In the genomic region with DNA sequence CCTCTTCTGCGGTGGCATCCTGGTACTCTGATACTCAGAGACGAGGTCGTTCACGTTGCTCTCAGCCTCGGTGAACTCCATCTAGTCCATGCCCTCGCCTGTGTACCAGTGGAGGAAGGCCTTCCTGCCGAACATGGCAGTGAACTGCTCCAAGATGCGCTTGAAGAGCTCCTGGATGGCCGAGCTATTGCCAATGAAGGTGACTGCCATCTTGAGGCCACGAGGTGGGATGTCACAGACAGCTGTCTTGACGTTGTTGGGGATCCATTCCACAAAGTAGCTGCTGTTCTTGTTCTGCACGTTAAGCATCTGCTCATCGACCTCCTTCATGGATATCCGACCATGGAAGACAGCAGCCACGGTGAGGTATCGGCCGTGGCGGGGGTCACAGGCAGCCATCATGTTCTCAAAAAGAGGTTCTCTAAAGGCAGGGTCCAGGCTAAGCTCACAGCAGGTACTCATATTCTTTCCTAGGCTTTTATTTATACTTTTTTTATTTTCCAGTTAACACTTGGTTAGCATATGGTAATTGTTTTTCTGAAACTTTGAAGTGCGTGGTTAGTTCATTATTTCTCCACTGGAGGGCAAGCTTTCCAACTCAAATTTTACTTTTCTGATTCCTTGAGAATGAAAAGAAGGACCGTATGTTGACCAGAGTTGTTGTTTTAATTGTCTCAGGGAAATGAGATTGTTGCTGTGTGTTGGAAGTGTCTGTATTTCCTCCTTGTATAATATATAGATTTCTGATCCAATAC, we compare ENCODE assay signal across 9 cellular contexts.
DNase-seq lines count a peak whose midpoint lies in the region; ATAC-seq and TF ChIP-seq lines count a peak whose summit lies in the region.
"Had no signal": no experiment of that assay in that cellular context is flagged by ENCODE, and none has a peak within 500 bp of the region (broad histone marks: within the 10 kb centered on the region; RNA-seq: fewer than 3 reads in every experiment).

No MANE protein-coding gene starts in this region.

- H3K4me1 Mint-ChIP-seq in chondrocyte (ENCODE audit: low read depth) (peaks cover 7% of the 10 kb centered on the region), nephron (no peaks in the 10 kb centered on the region)
- H3K4me1 Mint-ChIP-seq in activated CD4-positive, alpha-beta memory T cell treated with anti-CD3 and anti-CD28 coated beads, Interleukin-2, amount 10 ng/mL, durations not matched to agents 7 days and 5 days, result peaks cover 3% of the 10 kb centered on the region

- ATAC-seq in GM18870 (IDR thresholded peaks at IDR 0.05; ENCODE audit: unreplicated experiment), result no peak
- ATAC-seq: effector memory CD8-positive, alpha-beta T cell had no signal

- TF ChIP-seq CTCF in LNCaP clone FGC (IDR thresholded peaks at IDR 0.05; ENCODE audit: control insufficient read depth, extremely low read depth, insufficient read depth), result peak; percentile 40
- peak; percentile 82 for TF ChIP-seq CTCF in chondrocyte (IDR thresholded peaks at IDR 0.05)
- TF ChIP-seq CTCF in nephron (IDR thresholded peaks at IDR 0.05; ENCODE audit: unreplicated experiment in 3 of 3), result peak; percentile 28 to 53 (median 45)

- H3K36me3 Mint-ChIP-seq in chondrocyte (ENCODE audit: low read depth) (no peaks in the 10 kb centered on the region), nephron (ENCODE audit: low read depth) (no peaks in the 10 kb centered on the region)
- no peaks in the 10 kb centered on the region for H3K36me3 Mint-ChIP-seq in activated CD4-positive, alpha-beta memory T cell treated with anti-CD3 and anti-CD28 coated beads, Interleukin-2, amount 10 ng/mL, durations not matched to agents 7 days and 5 days (ENCODE audit: low read depth)

- H3K27ac Mint-ChIP-seq in chondrocyte (ENCODE audit: unreplicated experiment) (no peak overlapping the region), nephron (no peak overlapping the region)
- H3K27ac Mint-ChIP-seq in activated CD4-positive, alpha-beta memory T cell treated with anti-CD3 and anti-CD28 coated beads, Interleukin-2, amount 10 ng/mL, durations not matched to agents 7 days and 5 days, result no peak overlapping the region
- H3K27ac Mint-ChIP-seq: effector memory CD8-positive, alpha-beta T cell had no signal

- H3K4me3 ChIP-seq in LNCaP clone FGC (ENCODE audit: low read depth, low read length), result no peak overlapping the region

- POLR2A ChIA-PET in activated CD4-positive, alpha-beta memory T cell treated with anti-CD3 and anti-CD28 coated beads, Interleukin-2, amount 10 ng/mL, durations not matched to agents 7 days and 5 days (lab: Charles Lee), result no interaction called here

- CTCF ChIA-PET in activated CD4-positive, alpha-beta memory T cell treated with anti-CD3 and anti-CD28 coated beads, Interleukin-2, amount 10 ng/mL, durations not matched to agents 7 days and 5 days (lab: Charles Lee), result interaction anchor here (0.7 to 2.1 kb wide), 5 partner anchors 13 to 268 kb away, joined by 3 to 6 read pairs (median 5); no protein-coding TSS in a partner anchor

- peak; percentile 19 for DNase-seq in EL
- DNase-seq in LNCaP clone FGC (ENCODE audit: low read depth), result no peak
- no peak for DNase-seq in chondrocyte (ENCODE audit: low spot score)
- DNase-seq in activated CD4-positive, CD25-positive, alpha-beta regulatory T cell (lab: John Stamatoyannopoulos, UW), result no peak
- no peak for DNase-seq in activated CD4-positive, alpha-beta memory T cell treated with anti-CD3 and anti-CD28 coated beads, Interleukin-2, amount 10 ng/mL, durations not matched to agents 7 days and 5 days
- DNase-seq in NCI-H1930 (lab: John Stamatoyannopoulos, UW), result no peak
- DNase-seq: effector memory CD8-positive, alpha-beta T cell had no signal

- no peak overlapping the region for H3K4me3 Mint-ChIP-seq in chondrocyte (ENCODE audit: unreplicated experiment)
- H3K4me3 Mint-ChIP-seq in nephron, result no peak overlapping the region
- H3K4me3 Mint-ChIP-seq in activated CD4-positive, alpha-beta memory T cell treated with anti-CD3 and anti-CD28 coated beads, Interleukin-2, amount 10 ng/mL, durations not matched to agents 7 days and 5 days, result no peak overlapping the region
- H3K4me3 Mint-ChIP-seq: effector memory CD8-positive, alpha-beta T cell had no signal

- peaks cover 2% of the 10 kb centered on the region for H3K27me3 Mint-ChIP-seq in chondrocyte (ENCODE audit: low read depth)
- H3K27me3 Mint-ChIP-seq in nephron (ENCODE audit: low read depth), result no peaks in the 10 kb centered on the region
- no peaks in the 10 kb centered on the region for H3K27me3 Mint-ChIP-seq in activated CD4-positive, alpha-beta memory T cell treated with anti-CD3 and anti-CD28 coated beads, Interleukin-2, amount 10 ng/mL, durations not matched to agents 7 days and 5 days
- H3K27me3 Mint-ChIP-seq: effector memory CD8-positive, alpha-beta T cell had no signal

- H3K9me3 Mint-ChIP-seq in chondrocyte (ENCODE audit: low read depth), result no peaks in the 10 kb centered on the region
- H3K9me3 Mint-ChIP-seq in nephron, result no peaks in the 10 kb centered on the region
- H3K9me3 Mint-ChIP-seq in activated CD4-positive, alpha-beta memory T cell treated with anti-CD3 and anti-CD28 coated beads, Interleukin-2, amount 10 ng/mL, durations not matched to agents 7 days and 5 days, result no peaks in the 10 kb centered on the region
- H3K9me3 Mint-ChIP-seq: effector memory CD8-positive, alpha-beta T cell had no signal
